ENCODE assay signal across 12 cellular contexts in the genomic region with DNA sequence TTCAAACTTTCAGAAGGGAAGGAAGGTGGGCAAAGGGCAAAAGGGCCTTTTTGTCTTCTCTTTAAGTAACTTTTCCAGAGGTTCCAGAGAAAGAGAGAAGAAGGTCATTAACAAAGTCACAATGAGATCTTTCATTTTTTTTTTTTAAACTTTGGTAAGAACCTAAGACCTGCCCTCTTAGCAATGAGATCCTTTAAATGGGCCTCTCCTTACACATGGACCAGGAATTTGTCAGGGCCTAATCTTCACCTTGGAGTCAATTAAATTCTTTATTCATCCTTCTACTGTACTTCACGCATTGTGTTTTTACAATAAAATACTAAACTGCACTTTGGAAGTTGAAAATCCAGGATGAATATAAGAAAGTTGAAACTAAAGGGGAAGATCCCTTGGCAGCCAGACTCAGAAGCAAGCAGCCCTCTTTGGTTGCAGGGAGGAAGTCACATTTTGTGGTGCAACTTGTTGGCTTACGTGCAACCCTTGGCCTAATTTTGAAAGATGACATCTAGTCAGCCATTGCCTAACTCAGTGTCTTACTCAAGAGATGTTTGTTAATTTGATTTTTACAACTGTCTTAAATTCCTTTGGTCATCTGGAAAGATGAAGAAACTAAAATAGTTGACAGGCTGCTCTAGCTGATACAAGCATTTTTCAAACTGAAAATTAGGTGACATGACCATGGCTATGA. TPM values are rescaled to one million over a fixed set of nuclear protein-coding genes. Genes with fewer than 3 reads are reported as not detected.
DNase-seq lines count a peak whose midpoint lies in the region; ATAC-seq, FAIRE-seq and TF ChIP-seq lines count a peak whose summit lies in the region.
"Had no signal": no experiment of that assay in that cellular context is flagged by ENCODE, and none has a peak within 500 bp of the region (broad histone marks: within the 10 kb centered on the region; RNA-seq: fewer than 3 reads in every experiment).

No MANE protein-coding gene starts in this region.

- H3K9me3 ChIP-seq in adipocyte (ENCODE audit: control insufficient read depth, low read length) (no peaks in the 10 kb centered on the region), HepG2 (ENCODE audit: low read length) (no peaks in the 10 kb centered on the region), tibial nerve (no peaks in the 10 kb centered on the region), thyroid gland (no peaks in the 10 kb centered on the region)
- H3K9me3 ChIP-seq: breast epithelium, thoracic aorta had no signal

- no peaks in the 10 kb centered on the region for H4K20me1 ChIP-seq in HepG2 (ENCODE audit: insufficient read depth, low read length)

- no peak for TF ChIP-seq RAD21 in HepG2 (CRISPR knock-in tag; IDR thresholded peaks at IDR 0.05)

- no TSS peak for BruUV-seq in HepG2 (replicated peaks; lab: Mats Ljungman, UMichigan)

- peaks cover 42% of the 10 kb centered on the region for H3K4me1 ChIP-seq in adipocyte (ENCODE audit: control insufficient read depth, insufficient read depth, low read length)
- H3K4me1 ChIP-seq in HepG2 (ENCODE audit: insufficient read depth, low read length): no peaks in the 10 kb centered on the region
- H3K4me1 ChIP-seq in tibial nerve: no peaks in the 10 kb centered on the region
- no peaks in the 10 kb centered on the region for H3K4me1 ChIP-seq in thyroid gland
- H3K4me1 ChIP-seq: breast epithelium had no signal

- H3K9ac ChIP-seq in adipocyte (ENCODE audit: low read length) (peak overlapping the region; percentile 81), HepG2 (ENCODE audit: insufficient read depth, low read depth, low read length) (no peak overlapping the region)

- intact Hi-C loops in HepG2 (cut with micrococcal nuclease; ENCODE audit: unreplicated experiment) (no loop called here), thyroid gland (cut with DNase I) (no loop called here)

- no peak for TF ChIP-seq CTCF in HFFc6 (IDR thresholded peaks at IDR 0.05)
- no peak for TF ChIP-seq CTCF in HepG2 (CRISPR knock-in tag; IDR thresholded peaks at IDR 0.05)
- no peak for TF ChIP-seq CTCF in tibial nerve (IDR thresholded peaks at IDR 0.05)
- no peak for TF ChIP-seq CTCF in thyroid gland (IDR thresholded peaks at IDR 0.05)

- no peak overlapping the region for H2AFZ ChIP-seq in HepG2 (ENCODE audit: low read length)

- no peaks in the 10 kb centered on the region for H3K79me2 ChIP-seq in HepG2 (ENCODE audit: insufficient read depth, low read length)

- H3K4me3 ChIP-seq in adipocyte (ENCODE audit: low read length): peak overlapping the region; percentile 21
- H3K4me3 ChIP-seq in HepG2 (replicated peaks in 1 of 3; ENCODE audit: insufficient read depth in 1 of 3, low read depth in 2 of 3, low read length in 3 of 3): no peak overlapping the region
- H3K4me3 ChIP-seq in tibial nerve: no peak overlapping the region
- H3K4me3 ChIP-seq in thyroid gland (replicated peaks in 1 of 3): no peak overlapping the region
- H3K4me3 ChIP-seq: breast epithelium, thoracic aorta had no signal

- no peaks in the 10 kb centered on the region; the same call in none of the 2 replicates for H3K27me3 Mint-ChIP-seq in HFFc6 (ENCODE audit: insufficient read depth)

- no peaks in the 10 kb centered on the region for H3K9me3 Mint-ChIP-seq in HFFc6

- H3K4me1 Mint-ChIP-seq in HFFc6 (ENCODE audit: low read depth): no peaks in the 10 kb centered on the region

- ATAC-seq in HepG2: no peak
- ATAC-seq in esophagus mucosa: no peak

- H3K27ac Mint-ChIP-seq in HFFc6: no peak overlapping the region

- CTCF ChIA-PET in HepG2 (lab: Yijun Ruan, JAX; ENCODE audit: low intra/inter-chr PET ratio, low total read pairs): no interaction called here

- in situ Hi-C loops in HepG2 (cut with HindIII; ENCODE audit: extremely low pct_ligation_motif_present, low pct_unique_long_range_greater_than_20kb): no loop called here

- WGBS in HepG2 (ENCODE audit: low lambda C conversion rate): 57% methylated on average over 2 of the region's 2 CpGs
- WGBS in tibial nerve, 2 donors: 43 to 86% methylated on average over 2 of the region's 2 CpGs
- WGBS in thyroid gland, 2 donors: 62 to 91% methylated on average over 2 of the region's 2 CpGs

- H3K4me2 ChIP-seq in HepG2 (ENCODE audit: low read depth, low read length): no peak overlapping the region

- H3K27ac ChIP-seq in HepG2 (ENCODE audit: extremely low read length, insufficient read depth, low read length) (no peak overlapping the region), tibial nerve (peak overlapping the region in 2 of 4 donors; percentile 38 to 63), thyroid gland (no peak overlapping the region)
- H3K27ac ChIP-seq: thoracic aorta had no signal

- peak; percentile 37 for FAIRE-seq in HepG2 (lab: Jason Lieb, UNC)

- no peak overlapping the region for H3K4me3 Mint-ChIP-seq in HFFc6

- no peak for TF ChIP-seq POLR2A in HepG2 (IDR thresholded peaks at IDR 0.05; ENCODE audit: insufficient read depth in 1 of 2, low read depth in 2 of 2, low read length in 2 of 2)
- no peak for TF ChIP-seq POLR2A in tibial nerve (IDR thresholded peaks at IDR 0.05)
- no peak for TF ChIP-seq POLR2A in thyroid gland (IDR thresholded peaks at IDR 0.05)

- POLR2A ChIA-PET in HepG2 (lab: Yijun Ruan, JAX): no interaction called here

- no peaks in the 10 kb centered on the region for H3K36me3 Mint-ChIP-seq in HFFc6 (ENCODE audit: low read depth)

- peak; percentile 8 for DNase-seq in HFFc6
- DNase-seq in adipocyte (ENCODE audit: low read depth): peak; percentile 90
- no peak for DNase-seq in HepG2 (ENCODE audit: low spot score)
- peak; percentile 18 to 70 for DNase-seq in tibial nerve (ENCODE audit: low spot score in 2 of 2)
- no peak for DNase-seq in thyroid gland
- no peak for DNase-seq in NCI-H2029 (lab: John Stamatoyannopoulos, UW)
- DNase-seq: DND-41, GOT3, NCI-H82 had no signal

- no peak for TF ChIP-seq EP300 in HepG2 (IDR thresholded peaks at IDR 0.05; ENCODE audit: low read depth in 2 of 2, low read length in 2 of 2)
- TF ChIP-seq EP300 in HepG2 (CRISPR knock-in tag; IDR thresholded peaks at IDR 0.05; ENCODE audit: borderline replicate concordance): no peak
- TF ChIP-seq EP300 in tibial nerve (IDR thresholded peaks at IDR 0.05): peak; percentile 89 to 97

- H3K36me3 ChIP-seq in adipocyte (ENCODE audit: control insufficient read depth, insufficient read depth, low read length, severe bottlenecking): no peaks in the 10 kb centered on the region
- no peaks in the 10 kb centered on the region for H3K36me3 ChIP-seq in HepG2 (replicated peaks in 1 of 2; ENCODE audit: control insufficient read depth in 1 of 2, insufficient read depth in 2 of 2, low read length in 2 of 2)
- no peaks in the 10 kb centered on the region for H3K36me3 ChIP-seq in tibial nerve
- H3K36me3 ChIP-seq in thyroid gland: no peaks in the 10 kb centered on the region
- H3K36me3 ChIP-seq: breast epithelium, thoracic aorta had no signal

- no peaks in the 10 kb centered on the region for H3K27me3 ChIP-seq in adipocyte (replicated peaks; ENCODE audit: control insufficient read depth, insufficient read depth, low read length)
- H3K27me3 ChIP-seq in HepG2 (ENCODE audit: control insufficient read depth in 1 of 2, insufficient read depth in 2 of 2, low read length in 2 of 2): peaks cover 0 to 5% of the 10 kb centered on the region in 2 experiments; a peak in 1 of 5 replicates
- no peaks in the 10 kb centered on the region for H3K27me3 ChIP-seq in tibial nerve
- H3K27me3 ChIP-seq in thyroid gland: no peaks in the 10 kb centered on the region
- H3K27me3 ChIP-seq: breast epithelium had no signal

TF ChIP-seq in HepG2, 621 proteins besides CTCF, POLR2A, EP300 and RAD21 (continues in another document):
- TF ChIP-seq MED13 (CRISPR knock-in tag; IDR thresholded peaks at IDR 0.05) (no peak), CEBPB (IDR thresholded peaks at IDR 0.05; ENCODE audit: borderline replicate concordance, low read depth, low read length) (peak; percentile 74), PPARG (CRISPR knock-in tag; conservative IDR thresholded peaks at IDR 0.05) (0 out of 2 replicates have a peak, but pooled peaks have one; percentile 53)
- TF ChIP-seq, protein P1, sequence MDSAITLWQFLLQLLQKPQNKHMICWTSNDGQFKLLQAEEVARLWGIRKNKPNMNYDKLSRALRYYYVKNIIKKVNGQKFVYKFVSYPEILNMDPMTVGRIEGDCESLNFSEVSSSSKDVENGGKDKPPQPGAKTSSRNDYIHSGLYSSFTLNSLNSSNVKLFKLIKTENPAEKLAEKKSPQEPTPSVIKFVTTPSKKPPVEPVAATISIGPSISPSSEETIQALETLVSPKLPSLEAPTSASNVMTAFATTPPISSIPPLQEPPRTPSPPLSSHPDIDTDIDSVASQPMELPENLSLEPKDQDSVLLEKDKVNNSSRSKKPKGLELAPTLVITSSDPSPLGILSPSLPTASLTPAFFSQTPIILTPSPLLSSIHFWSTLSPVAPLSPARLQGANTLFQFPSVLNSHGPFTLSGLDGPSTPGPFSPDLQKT (CRISPR knock-in tag; IDR thresholded peaks at IDR 0.05; ENCODE audit: borderline replicate concordance): no peak

RNA-seq across cellular contexts. Expression of a gene that starts 11.9 kb away (rescaled TPM):
- total RNA-seq in HFFc6 (2021; fragmentation: NEBNext Ultra II Directional; extraction: Animal tissue kit (Norgen Biotek cat#: 25700)): under 1 TPM; 0.14 to 0.21 (median 0.19) TPM
- total RNA-seq in HepG2 (2016; rRNA removed; fragmentation: Illumina TruSeq; extraction: Trizol) (9.4 and 14.3 TPM in 2 replicates), tibial nerve (1 to 10 TPM; 6.1 to 8.7 (median 7.4) TPM), thyroid gland (10 to 100 TPM in 1 of 4 donors, 1 to 10 TPM in 3; 6.6 to 12.7 (median 7.7) TPM), esophagus mucosa (0.20 TPM)
- 1.4 and 1.6 TPM in 2 replicates for total RNA-seq in HepG2 (2016; cell fraction: cytosol; rRNA removed; fragmentation: Illumina TruSeq; extraction: Trizol; ENCODE audit: low read depth)
- total RNA-seq in HepG2 (2016; cell fraction: insoluble cytoplasmic fraction; rRNA removed; fragmentation: Illumina TruSeq; extraction: Trizol): 9.0 and 13.6 TPM in 2 replicates
- total RNA-seq in HepG2 (2016; cell fraction: membrane; rRNA removed; fragmentation: Illumina TruSeq; extraction: Trizol): 7.9 and 8.7 TPM in 2 replicates
- total RNA-seq in HepG2 (2016; cell fraction: nucleus; rRNA removed; fragmentation: Illumina TruSeq; extraction: Trizol): 9.9 and 10.4 TPM in 2 replicates
- polyA plus RNA-seq in HepG2 (2011; rRNA removed): 3.3 and 3.6 TPM in 2 replicates
- 1.2 and 2.6 TPM in 2 replicates for polyA plus RNA-seq in HepG2 (2011; cell fraction: cytosol; rRNA removed)
- polyA plus RNA-seq in HepG2 (2011; cell fraction: nucleus; rRNA removed): 1.1 and 2.2 TPM in 2 replicates
- 7.5 and 8.3 TPM in 2 replicates for polyA plus RNA-seq in HepG2 (2012)
- polyA plus RNA-seq in HepG2 (2016; cell fraction: cytosol; fragmentation: Illumina TruSeq; extraction: Trizol; ENCODE audit: low read depth): 1.3 and 1.4 TPM in 2 replicates
- polyA plus RNA-seq in HepG2 (2016; cell fraction: insoluble cytoplasmic fraction; fragmentation: Illumina TruSeq; extraction: Trizol; ENCODE audit: low read depth): 10.8 and 11.9 TPM in 2 replicates
- 4.8 and 5.2 TPM in 2 replicates for polyA plus RNA-seq in HepG2 (2016; cell fraction: membrane; fragmentation: Illumina TruSeq; extraction: Trizol; ENCODE audit: low read depth)
- polyA plus RNA-seq in HepG2 (2016; cell fraction: nucleus; fragmentation: Illumina TruSeq; extraction: Trizol; ENCODE audit: insufficient read depth, low read depth): 9.8 and 9.9 TPM in 2 replicates
- polyA minus RNA-seq in HepG2 (2011; rRNA and poly(A)+ RNA removed; ENCODE audit: low replicate concordance): 2.0 and 5.2 TPM in 2 replicates
- polyA minus RNA-seq in HepG2 (2011; cell fraction: cytosol; rRNA and poly(A)+ RNA removed): 7.0 and 10.9 TPM in 2 replicates
- 9.0 and 12.9 TPM in 2 replicates for polyA minus RNA-seq in HepG2 (2011; cell fraction: nucleus; rRNA and poly(A)+ RNA removed)

Comparison
In these comparisons a context has a peak if more than half of its experiments do, and no peak if none do; other contexts are left out.
1. DNase-seq: peak in HFFc6 (single experiment), adipocyte (single experiment) and tibial nerve (2 of 2); none in HepG2 (single experiment), thyroid gland (0 of 2) and NCI-H2029 (single experiment).